In the genomic region with DNA sequence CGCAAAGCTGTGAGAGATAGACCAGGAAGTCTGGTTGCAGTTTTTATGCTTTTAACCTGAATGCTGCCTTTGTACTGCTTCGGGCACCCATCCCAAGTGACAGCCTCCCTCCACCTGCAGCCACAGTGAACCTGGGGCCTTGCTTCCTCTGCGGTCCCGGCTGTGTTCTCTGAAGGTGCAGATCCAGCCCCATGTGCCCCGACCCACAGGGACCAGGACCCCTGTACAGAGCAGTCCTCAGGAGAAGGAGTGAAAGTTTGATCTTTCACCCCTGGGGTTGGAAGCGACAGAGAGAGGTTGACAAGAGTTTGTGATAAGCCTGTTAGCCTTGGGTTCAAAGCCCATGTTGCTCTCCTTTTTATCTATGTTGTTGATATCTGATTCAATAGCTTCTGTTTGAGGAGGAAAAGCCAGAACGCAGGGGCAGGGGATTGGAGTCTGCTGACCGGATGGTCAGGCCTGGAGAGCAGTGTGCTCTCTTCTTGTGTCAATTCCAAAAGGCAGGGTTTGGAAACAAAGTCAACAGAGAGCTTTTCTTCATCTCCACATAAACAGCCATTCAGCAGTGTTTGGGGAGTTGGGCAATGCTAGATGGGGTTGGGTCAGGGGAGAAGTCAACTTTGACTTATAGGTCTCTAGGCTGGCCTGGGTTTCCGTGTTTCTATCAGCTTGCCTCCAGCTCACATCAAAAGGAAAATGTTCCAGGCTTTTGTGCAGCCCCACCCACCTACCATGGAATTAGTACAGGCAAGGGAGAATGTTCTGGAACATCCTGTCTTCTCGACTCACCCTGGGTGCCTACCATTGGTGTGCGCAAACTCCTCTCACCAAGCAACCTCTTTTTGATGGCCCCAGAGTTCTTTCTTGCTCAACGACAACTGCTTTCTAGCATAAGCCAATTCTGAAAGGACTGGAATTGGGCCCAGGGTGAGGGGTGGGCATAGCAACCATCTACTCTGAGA, we compare ENCODE assay signal across 1 cellular context.
TF ChIP-seq lines count a peak whose summit lies in the region.

No MANE protein-coding gene starts in this region.

TF ChIP-seq in HepG2, 621 proteins besides CTCF, POLR2A, EP300 and RAD21 (continued from another document and continues in another):
- TF ChIP-seq, protein P1, sequence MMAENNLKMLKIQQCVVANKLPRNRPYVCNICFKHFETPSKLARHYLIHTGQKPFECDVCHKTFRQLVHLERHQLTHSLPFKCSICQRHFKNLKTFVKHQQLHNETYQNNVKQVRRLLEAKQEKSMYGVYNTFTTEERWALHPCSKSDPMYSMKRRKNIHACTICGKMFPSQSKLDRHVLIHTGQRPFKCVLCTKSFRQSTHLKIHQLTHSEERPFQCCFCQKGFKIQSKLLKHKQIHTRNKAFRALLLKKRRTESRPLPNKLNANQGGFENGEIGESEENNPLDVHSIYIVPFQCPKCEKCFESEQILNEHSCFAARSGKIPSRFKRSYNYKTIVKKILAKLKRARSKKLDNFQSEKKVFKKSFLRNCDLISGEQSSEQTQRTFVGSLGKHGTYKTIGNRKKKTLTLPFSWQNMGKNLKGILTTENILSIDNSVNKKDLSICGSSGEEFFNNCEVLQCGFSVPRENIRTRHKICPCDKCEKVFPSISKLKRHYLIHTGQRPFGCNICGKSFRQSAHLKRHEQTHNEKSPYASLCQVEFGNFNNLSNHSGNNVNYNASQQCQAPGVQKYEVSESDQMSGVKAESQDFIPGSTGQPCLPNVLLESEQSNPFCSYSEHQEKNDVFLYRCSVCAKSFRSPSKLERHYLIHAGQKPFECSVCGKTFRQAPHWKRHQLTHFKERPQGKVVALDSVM (CRISPR knock-in tag; IDR thresholded peaks at IDR 0.05): peak; percentile 35
- TF ChIP-seq, protein P2, sequence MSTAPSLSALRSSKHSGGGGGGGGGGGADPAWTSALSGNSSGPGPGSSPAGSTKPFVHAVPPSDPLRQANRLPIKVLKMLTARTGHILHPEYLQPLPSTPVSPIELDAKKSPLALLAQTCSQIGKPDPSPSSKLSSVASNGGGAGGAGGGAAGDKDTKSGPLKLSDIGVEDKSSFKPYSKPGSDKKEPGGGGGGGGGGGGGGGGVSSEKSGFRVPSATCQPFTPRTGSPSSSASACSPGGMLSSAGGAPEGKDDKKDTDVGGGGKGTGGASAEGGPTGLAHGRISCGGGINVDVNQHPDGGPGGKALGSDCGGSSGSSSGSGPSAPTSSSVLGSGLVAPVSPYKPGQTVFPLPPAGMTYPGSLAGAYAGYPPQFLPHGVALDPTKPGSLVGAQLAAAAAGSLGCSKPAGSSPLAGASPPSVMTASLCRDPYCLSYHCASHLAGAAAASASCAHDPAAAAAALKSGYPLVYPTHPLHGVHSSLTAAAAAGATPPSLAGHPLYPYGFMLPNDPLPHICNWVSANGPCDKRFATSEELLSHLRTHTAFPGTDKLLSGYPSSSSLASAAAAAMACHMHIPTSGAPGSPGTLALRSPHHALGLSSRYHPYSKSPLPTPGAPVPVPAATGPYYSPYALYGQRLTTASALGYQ (CRISPR knock-in tag; IDR thresholded peaks at IDR 0.05): peak; percentile 99
- TF ChIP-seq CEBPG (CRISPR knock-in tag; IDR thresholded peaks at IDR 0.05) (peak; percentile 98), MEF2D (CRISPR knock-in tag; IDR thresholded peaks at IDR 0.05) (peak; percentile 98), ARHGAP35 (CRISPR knock-in tag; IDR thresholded peaks at IDR 0.05; ENCODE audit: borderline replicate concordance) (peak; percentile 74; the same call in 1 of the 2 replicates), FOXA3 (CRISPR knock-in tag; IDR thresholded peaks at IDR 0.05) (peak; percentile 99), THYN1 (CRISPR knock-in tag; IDR thresholded peaks at IDR 0.05; ENCODE audit: borderline replicate concordance, low read depth) (no peak), ZNF556 (CRISPR knock-in tag; IDR thresholded peaks at IDR 0.05; ENCODE audit: borderline replicate concordance) (peak; percentile 87; the same call in 1 of the 2 replicates), RBFOX2 (IDR thresholded peaks at IDR 0.05; ENCODE audit: low read depth, low read length) (no peak), DPF2 (CRISPR knock-in tag; IDR thresholded peaks at IDR 0.05; ENCODE audit: borderline replicate concordance, low read depth) (peak; percentile 94), HMG20A (CRISPR knock-in tag; IDR thresholded peaks at IDR 0.05; ENCODE audit: borderline replicate concordance) (peak; percentile 94), ZNF256 (CRISPR knock-in tag; conservative IDR thresholded peaks at IDR 0.05) (0 out of 2 replicates have a peak, but pooled peaks have one; percentile 27), NFATC3 (CRISPR knock-in tag; IDR thresholded peaks at IDR 0.05) (no peak), ELF4 (CRISPR knock-in tag; IDR thresholded peaks at IDR 0.05; ENCODE audit: borderline replicate concordance) (peak; percentile 86; the same call in 1 of the 2 replicates), HOXA9 (CRISPR knock-in tag; IDR thresholded peaks at IDR 0.05; ENCODE audit: borderline replicate concordance) (peak; percentile 67; the same call in 1 of the 2 replicates), RORA (CRISPR knock-in tag; IDR thresholded peaks at IDR 0.05) (peak; percentile 93; the same call in 1 of the 2 replicates), ZSCAN20 (CRISPR knock-in tag; IDR thresholded peaks at IDR 0.05; ENCODE audit: borderline replicate concordance) (no peak), ZNF552 (CRISPR knock-in tag; IDR thresholded peaks at IDR 0.05; ENCODE audit: borderline replicate concordance) (peak; percentile 42), ZFP1 (CRISPR knock-in tag; IDR thresholded peaks at IDR 0.05) (no peak), ZNF549 (CRISPR knock-in tag; IDR thresholded peaks at IDR 0.05) (peak; percentile 10; the same call in 1 of the 2 replicates), SNAPC2 (CRISPR knock-in tag; IDR thresholded peaks at IDR 0.05) (peak; percentile 52), MXI1 (IDR thresholded peaks at IDR 0.05; ENCODE audit: borderline replicate concordance, low read depth, low read length) (0 out of 3 replicates have a peak, but pooled peaks have one; percentile 36), YEATS4 (CRISPR knock-in tag; IDR thresholded peaks at IDR 0.05; ENCODE audit: borderline replicate concordance) (peak; percentile 69; the same call in 1 of the 2 replicates), JDP2 (CRISPR knock-in tag; IDR thresholded peaks at IDR 0.05; ENCODE audit: borderline replicate concordance) (no peak; the same call in 1 of the 2 replicates), RARG (CRISPR knock-in tag; IDR thresholded peaks at IDR 0.05; ENCODE audit: low read depth) (no peak), NFKB2 (CRISPR knock-in tag; IDR thresholded peaks at IDR 0.05; ENCODE audit: borderline replicate concordance) (0 out of 2 replicates have a peak, but pooled peaks have one; percentile 5)
- TF ChIP-seq, protein P3, sequence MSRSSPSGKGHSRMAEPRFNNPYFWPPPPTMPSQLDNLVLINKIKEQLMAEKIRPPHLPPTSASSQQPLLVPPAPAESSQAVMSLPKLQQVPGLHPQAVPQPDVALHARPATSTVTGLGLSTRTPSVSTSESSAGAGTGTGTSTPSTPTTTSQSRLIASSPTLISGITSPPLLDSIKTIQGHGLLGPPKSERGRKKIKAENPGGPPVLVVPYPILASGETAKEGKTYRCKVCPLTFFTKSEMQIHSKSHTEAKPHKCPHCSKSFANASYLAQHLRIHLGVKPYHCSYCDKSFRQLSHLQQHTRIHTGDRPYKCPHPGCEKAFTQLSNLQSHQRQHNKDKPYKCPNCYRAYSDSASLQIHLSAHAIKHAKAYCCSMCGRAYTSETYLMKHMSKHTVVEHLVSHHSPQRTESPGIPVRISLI (CRISPR knock-in tag; IDR thresholded peaks at IDR 0.05; ENCODE audit: borderline replicate concordance): peak; percentile 71
- TF ChIP-seq, protein P4, sequence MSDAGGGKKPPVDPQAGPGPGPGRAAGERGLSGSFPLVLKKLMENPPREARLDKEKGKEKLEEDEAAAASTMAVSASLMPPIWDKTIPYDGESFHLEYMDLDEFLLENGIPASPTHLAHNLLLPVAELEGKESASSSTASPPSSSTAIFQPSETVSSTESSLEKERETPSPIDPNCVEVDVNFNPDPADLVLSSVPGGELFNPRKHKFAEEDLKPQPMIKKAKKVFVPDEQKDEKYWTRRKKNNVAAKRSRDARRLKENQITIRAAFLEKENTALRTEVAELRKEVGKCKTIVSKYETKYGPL (CRISPR knock-in tag; IDR thresholded peaks at IDR 0.05): peak; percentile 25; the same call in 1 of the 2 replicates
- TF ChIP-seq, protein P5, sequence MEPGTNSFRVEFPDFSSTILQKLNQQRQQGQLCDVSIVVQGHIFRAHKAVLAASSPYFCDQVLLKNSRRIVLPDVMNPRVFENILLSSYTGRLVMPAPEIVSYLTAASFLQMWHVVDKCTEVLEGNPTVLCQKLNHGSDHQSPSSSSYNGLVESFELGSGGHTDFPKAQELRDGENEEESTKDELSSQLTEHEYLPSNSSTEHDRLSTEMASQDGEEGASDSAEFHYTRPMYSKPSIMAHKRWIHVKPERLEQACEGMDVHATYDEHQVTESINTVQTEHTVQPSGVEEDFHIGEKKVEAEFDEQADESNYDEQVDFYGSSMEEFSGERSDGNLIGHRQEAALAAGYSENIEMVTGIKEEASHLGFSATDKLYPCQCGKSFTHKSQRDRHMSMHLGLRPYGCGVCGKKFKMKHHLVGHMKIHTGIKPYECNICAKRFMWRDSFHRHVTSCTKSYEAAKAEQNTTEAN (CRISPR knock-in tag; conservative IDR thresholded peaks at IDR 0.05): peak; percentile 52
- TF ChIP-seq, protein P6, sequence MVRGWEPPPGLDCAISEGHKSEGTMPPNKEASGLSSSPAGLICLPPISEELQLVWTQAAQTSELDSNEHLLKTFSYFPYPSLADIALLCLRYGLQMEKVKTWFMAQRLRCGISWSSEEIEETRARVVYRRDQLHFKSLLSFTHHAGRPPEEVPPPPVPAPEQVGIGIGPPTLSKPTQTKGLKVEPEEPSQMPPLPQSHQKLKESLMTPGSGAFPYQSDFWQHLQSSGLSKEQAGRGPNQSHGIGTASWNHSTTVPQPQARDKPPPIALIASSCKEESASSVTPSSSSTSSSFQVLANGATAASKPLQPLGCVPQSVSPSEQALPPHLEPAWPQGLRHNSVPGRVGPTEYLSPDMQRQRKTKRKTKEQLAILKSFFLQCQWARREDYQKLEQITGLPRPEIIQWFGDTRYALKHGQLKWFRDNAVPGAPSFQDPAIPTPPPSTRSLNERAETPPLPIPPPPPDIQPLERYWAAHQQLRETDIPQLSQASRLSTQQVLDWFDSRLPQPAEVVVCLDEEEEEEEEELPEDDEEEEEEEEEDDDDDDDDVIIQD (CRISPR knock-in tag; IDR thresholded peaks at IDR 0.05; ENCODE audit: low read depth): peak; percentile 72; the same call in 1 of the 2 replicates
- TF ChIP-seq, protein P7, sequence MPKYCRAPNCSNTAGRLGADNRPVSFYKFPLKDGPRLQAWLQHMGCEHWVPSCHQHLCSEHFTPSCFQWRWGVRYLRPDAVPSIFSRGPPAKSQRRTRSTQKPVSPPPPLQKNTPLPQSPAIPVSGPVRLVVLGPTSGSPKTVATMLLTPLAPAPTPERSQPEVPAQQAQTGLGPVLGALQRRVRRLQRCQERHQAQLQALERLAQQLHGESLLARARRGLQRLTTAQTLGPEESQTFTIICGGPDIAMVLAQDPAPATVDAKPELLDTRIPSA (CRISPR knock-in tag; IDR thresholded peaks at IDR 0.05; ENCODE audit: borderline replicate concordance): no peak
- TF ChIP-seq, protein P8, sequence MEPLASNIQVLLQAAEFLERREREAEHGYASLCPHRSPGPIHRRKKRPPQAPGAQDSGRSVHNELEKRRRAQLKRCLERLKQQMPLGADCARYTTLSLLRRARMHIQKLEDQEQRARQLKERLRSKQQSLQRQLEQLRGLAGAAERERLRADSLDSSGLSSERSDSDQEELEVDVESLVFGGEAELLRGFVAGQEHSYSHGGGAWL (CRISPR knock-in tag; IDR thresholded peaks at IDR 0.05): peak; percentile 81
- TF ChIP-seq, protein P9, sequence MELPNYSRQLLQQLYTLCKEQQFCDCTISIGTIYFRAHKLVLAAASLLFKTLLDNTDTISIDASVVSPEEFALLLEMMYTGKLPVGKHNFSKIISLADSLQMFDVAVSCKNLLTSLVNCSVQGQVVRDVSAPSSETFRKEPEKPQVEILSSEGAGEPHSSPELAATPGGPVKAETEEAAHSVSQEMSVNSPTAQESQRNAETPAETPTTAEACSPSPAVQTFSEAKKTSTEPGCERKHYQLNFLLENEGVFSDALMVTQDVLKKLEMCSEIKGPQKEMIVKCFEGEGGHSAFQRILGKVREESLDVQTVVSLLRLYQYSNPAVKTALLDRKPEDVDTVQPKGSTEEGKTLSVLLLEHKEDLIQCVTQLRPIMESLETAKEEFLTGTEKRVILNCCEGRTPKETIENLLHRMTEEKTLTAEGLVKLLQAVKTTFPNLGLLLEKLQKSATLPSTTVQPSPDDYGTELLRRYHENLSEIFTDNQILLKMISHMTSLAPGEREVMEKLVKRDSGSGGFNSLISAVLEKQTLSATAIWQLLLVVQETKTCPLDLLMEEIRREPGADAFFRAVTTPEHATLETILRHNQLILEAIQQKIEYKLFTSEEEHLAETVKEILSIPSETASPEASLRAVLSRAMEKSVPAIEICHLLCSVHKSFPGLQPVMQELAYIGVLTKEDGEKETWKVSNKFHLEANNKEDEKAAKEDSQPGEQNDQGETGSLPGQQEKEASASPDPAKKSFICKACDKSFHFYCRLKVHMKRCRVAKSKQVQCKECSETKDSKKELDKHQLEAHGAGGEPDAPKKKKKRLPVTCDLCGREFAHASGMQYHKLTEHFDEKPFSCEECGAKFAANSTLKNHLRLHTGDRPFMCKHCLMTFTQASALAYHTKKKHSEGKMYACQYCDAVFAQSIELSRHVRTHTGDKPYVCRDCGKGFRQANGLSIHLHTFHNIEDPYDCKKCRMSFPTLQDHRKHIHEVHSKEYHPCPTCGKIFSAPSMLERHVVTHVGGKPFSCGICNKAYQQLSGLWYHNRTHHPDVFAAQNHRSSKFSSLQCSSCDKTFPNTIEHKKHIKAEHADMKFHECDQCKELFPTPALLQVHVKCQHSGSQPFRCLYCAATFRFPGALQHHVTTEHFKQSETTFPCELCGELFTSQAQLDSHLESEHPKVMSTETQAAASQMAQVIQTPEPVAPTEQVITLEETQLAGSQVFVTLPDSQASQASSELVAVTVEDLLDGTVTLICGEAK (IDR thresholded peaks at IDR 0.05): no peak
- TF ChIP-seq, protein P9 (CRISPR knock-in tag; IDR thresholded peaks at IDR 0.05): no peak; the same call in 1 of the 2 replicates
